32 cellular contexts compared by ENCODE assay signal in the genomic region with DNA sequence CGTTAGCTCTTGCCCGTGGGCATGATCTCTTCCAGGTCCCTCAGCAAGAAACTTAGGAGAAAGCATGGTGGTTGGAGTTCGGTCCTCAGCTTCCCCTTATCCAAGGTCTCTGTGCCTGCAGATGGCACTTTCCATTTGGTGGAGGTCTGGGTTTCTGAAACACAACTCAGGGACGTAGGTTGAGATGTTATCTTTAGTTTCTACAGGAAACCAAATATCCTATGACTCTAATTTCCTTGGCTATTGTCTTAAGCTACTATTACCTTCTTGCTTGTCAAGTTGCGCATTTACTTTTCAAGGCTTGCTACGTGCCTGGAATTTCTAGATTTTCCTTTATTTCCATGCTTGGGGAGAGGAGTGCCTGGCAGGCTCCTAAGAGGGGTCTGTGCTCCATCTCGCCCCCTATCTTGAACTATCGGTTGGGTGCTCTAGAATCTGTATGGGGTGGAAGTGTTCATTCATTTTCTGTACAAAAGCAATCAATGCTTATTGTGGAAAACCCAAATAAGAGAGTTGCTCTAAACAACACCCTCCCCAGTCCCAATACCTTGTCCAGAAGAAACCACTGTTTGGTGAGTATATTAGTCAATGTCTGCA. TPM values are rescaled to one million over a fixed set of nuclear protein-coding genes. Genes with fewer than 3 reads are reported as not detected.
"Had no signal": no experiment of that assay in that cellular context is flagged by ENCODE, and none has a peak within 500 bp of the region (broad histone marks: within the 10 kb centered on the region; RNA-seq: fewer than 3 reads in every experiment).

No MANE protein-coding gene starts in this region.

- H3K27me3 Mint-ChIP-seq: activated B cell treated with CpG ODN at 0.5 μM for 24 hours had no signal

- H3K27ac ChIP-seq: Peyer's patch, SJSA1 had no signal

- H3K4me3 Mint-ChIP-seq: activated B cell treated with CpG ODN at 0.5 μM for 24 hours; activated CD4-positive, alpha-beta memory T cell treated with anti-CD3 and anti-CD28 coated beads for 36 hours; activated naive CD4-positive, alpha-beta T cell treated with anti-CD3 and anti-CD28 coated beads, Interleukin-2, amount 10 ng/mL, durations not matched to agents 7 days and 5 days; activated naive CD8-positive, alpha-beta T cell; activated naive CD8-positive, alpha-beta T cell treated with anti-CD3 and anti-CD28 coated beads, Interleukin-2, amount 50 U/mL, for 24 hours; activated T-cell treated with anti-CD3 and anti-CD28 coated beads, Interleukin-2, amount 50 U/mL, for 4 hours; brain; T-helper 1 cell treated with Interleukin-12 subunit alpha and Interleukin-12 subunit beta and Interleukin-4 antibody, amounts not matched to agents 30 μg/mL and 1 μg/mL, for 36 hours; T-helper 2 cell treated with Interferon-gamma antibody and Interleukin-4, amounts not matched to agents 5 μg/mL and 100 μg/mL, for 36 hours had no signal

- H3K36me3 Mint-ChIP-seq: activated CD4-positive, alpha-beta memory T cell treated with anti-CD3 and anti-CD28 coated beads for 36 hours; activated naive CD4-positive, alpha-beta T cell treated with anti-CD3 and anti-CD28 coated beads, Interleukin-2, amount 10 ng/mL, durations not matched to agents 7 days and 5 days; activated naive CD8-positive, alpha-beta T cell; brain had no signal

- H3K4me2 ChIP-seq: SK-N-SH had no signal

- H3K4me3 ChIP-seq: Peyer's patch, SJSA1 had no signal

- H3K9me3 ChIP-seq: Peyer's patch, SJSA1, SK-N-SH had no signal

- H3K27ac Mint-ChIP-seq: activated B cell treated with CpG ODN at 0.5 μM for 24 hours; activated CD4-positive, alpha-beta memory T cell treated with anti-CD3 and anti-CD28 coated beads for 36 hours; activated naive CD4-positive, alpha-beta T cell treated with anti-CD3 and anti-CD28 coated beads, Interleukin-2, amount 10 ng/mL, durations not matched to agents 7 days and 5 days; activated naive CD8-positive, alpha-beta T cell; activated naive CD8-positive, alpha-beta T cell treated with anti-CD3 and anti-CD28 coated beads, Interleukin-2, amount 50 U/mL, for 24 hours; brain; T-helper 1 cell treated with Interleukin-12 subunit alpha and Interleukin-12 subunit beta and Interleukin-4 antibody, amounts not matched to agents 30 μg/mL and 1 μg/mL, for 36 hours; T-helper 2 cell treated with Interferon-gamma antibody and Interleukin-4, amounts not matched to agents 5 μg/mL and 100 μg/mL, for 36 hours had no signal

- ATAC-seq: activated naive CD8-positive, alpha-beta T cell treated with anti-CD3 and anti-CD28 coated beads, Interleukin-2, amount 50 U/mL, for 24 hours; activated T-cell treated with anti-CD3 and anti-CD28 coated beads, Interleukin-2, amount 50 U/mL, for 4 hours; PC-3 had no signal

- H3K9me2 ChIP-seq: SK-N-SH had no signal

- H3K4me1 ChIP-seq: Peyer's patch had no signal

- H3K9me3 Mint-ChIP-seq: activated CD4-positive, alpha-beta memory T cell treated with anti-CD3 and anti-CD28 coated beads for 36 hours; activated naive CD4-positive, alpha-beta T cell treated with anti-CD3 and anti-CD28 coated beads, Interleukin-2, amount 10 ng/mL, durations not matched to agents 7 days and 5 days; activated naive CD8-positive, alpha-beta T cell treated with anti-CD3 and anti-CD28 coated beads, Interleukin-2, amount 50 U/mL, for 24 hours; activated T-cell treated with anti-CD3 and anti-CD28 coated beads, Interleukin-2, amount 50 U/mL, for 4 hours; T-helper 1 cell treated with Interleukin-12 subunit alpha and Interleukin-12 subunit beta and Interleukin-4 antibody, amounts not matched to agents 30 μg/mL and 1 μg/mL, for 36 hours; T-helper 2 cell treated with Interferon-gamma antibody and Interleukin-4, amounts not matched to agents 5 μg/mL and 100 μg/mL, for 36 hours had no signal

- H3K4me1 Mint-ChIP-seq: activated naive CD4-positive, alpha-beta T cell treated with anti-CD3 and anti-CD28 coated beads, Interleukin-2, amount 10 ng/mL, durations not matched to agents 7 days and 5 days; activated naive CD8-positive, alpha-beta T cell treated with anti-CD3 and anti-CD28 coated beads, Interleukin-2, amount 50 U/mL, for 24 hours had no signal

- H3K36me3 ChIP-seq: Peyer's patch, SJSA1 had no signal

- DNase-seq: activated B cell treated with CpG ODN at 0.5 μM for 24 hours; activated CD4-positive, alpha-beta memory T cell treated with anti-CD3 and anti-CD28 coated beads for 36 hours; activated CD4-positive, alpha-beta T cell treated with anti-CD3 and anti-CD28 coated beads for 4 hours; activated CD4-positive, alpha-beta T cell treated with anti-CD3 and anti-CD28 coated beads, Interleukin-2, amount 50 U/mL, for 1 hour; activated CD4-positive, CD25-positive, alpha-beta regulatory T cell treated with anti-CD3 and anti-CD28 coated beads, Interleukin-2, amount 50 U/mL, for 72 hours; activated CD8-positive, alpha-beta memory T cell treated with anti-CD3 and anti-CD28 coated beads, Interleukin-2, amount 50 U/mL, for 4 hours; activated effector memory CD4-positive, alpha-beta T cell treated with Interleukin-2 at 50 U/mL for 16 hours; activated naive CD4-positive, alpha-beta T cell treated with anti-CD3 and anti-CD28 coated beads, Interleukin-2, amount 10 ng/mL, durations not matched to agents 7 days and 5 days; activated naive CD8-positive, alpha-beta T cell treated with anti-CD3 and anti-CD28 coated beads, Interleukin-2, amount 50 U/mL, for 24 hours; activated T-cell treated with anti-CD3 and anti-CD28 coated beads for 4 hours; activated T-cell treated with anti-CD3 and anti-CD28 coated beads, Interleukin-2, amount 50 U/mL, for 4 hours; anterior cingulate cortex; caudate nucleus; MM.1S; NCI-H1092; NCI-H1436 treated with DMSO at 0.1 percent for 48 hours; NCI-H1694 treated with DMSO at 0.1 percent for 48 hours; NCI-H2029; NCI-H345; NCI-H524 treated with DMSO at 0.1 percent for 48 hours; PC-3; Peyer's patch; RPMI8226; SHP77 treated with DMSO at 0.1 percent for 48 hours; SK-N-SH had no signal

- H3K27me3 ChIP-seq: Peyer's patch, SJSA1 had no signal

- H3K9ac ChIP-seq: SK-N-SH had no signal

RNA-seq across cellular contexts. Expression of a gene that starts 32.9 kb away (rescaled TPM):
- total RNA-seq: activated B cell treated with CpG ODN at 0.5 μM for 24 hours; activated CD4-positive, alpha-beta memory T cell treated with anti-CD3 and anti-CD28 coated beads for 36 hours; activated T-cell treated with anti-CD3 and anti-CD28 coated beads, Interleukin-2, amount 50 U/mL, for 4 hours; LHCN-M2; NCI-H460; PC-3; Peyer's patch had no signal
